1 cellular context compared by ENCODE assay signal in genomic region chr21:36917487-36918158, GRCh38.
TF ChIP-seq lines count a peak whose summit lies in the region.

No MANE protein-coding gene starts in this region.

TF ChIP-seq in HEK293, 187 proteins besides CTCF, POLR2A, EP300 and RAD21 (continued from another document and continues in another):
- TF ChIP-seq KLF9 (tag by site-specific recombination; IDR thresholded peaks at IDR 0.05; ENCODE audit: low read depth) (no peak), ZNF843 (tag by site-specific recombination; IDR thresholded peaks at IDR 0.05) (no peak), ZNF629 (tag by site-specific recombination; IDR thresholded peaks at IDR 0.05) (peak; percentile 15; the same call in 1 of the 2 replicates), ZNF664 (tag by site-specific recombination; IDR thresholded peaks at IDR 0.05) (no peak), ZNF114 (tag by site-specific recombination; IDR thresholded peaks at IDR 0.05) (no peak), GLI4 (tag by site-specific recombination; IDR thresholded peaks at IDR 0.05) (no peak), GLIS1 (tag by site-specific recombination; IDR thresholded peaks at IDR 0.05) (peak; percentile 35; the same call in 1 of the 2 replicates), SCRT1 (tag by site-specific recombination; IDR thresholded peaks at IDR 0.05; ENCODE audit: borderline replicate concordance) (no peak), ZNF624 (tag by site-specific recombination; IDR thresholded peaks at IDR 0.05) (no peak), ZNF354C (tag by site-specific recombination; IDR thresholded peaks at IDR 0.05; ENCODE audit: borderline replicate concordance, low read depth) (no peak), ZNF596 (tag by site-specific recombination; IDR thresholded peaks at IDR 0.05) (no peak), ZNF555 (tag by site-specific recombination; conservative IDR thresholded peaks at IDR 0.05) (no peak), PRDM4 (tag by site-specific recombination; IDR thresholded peaks at IDR 0.05) (no peak), ZNF610 (tag by site-specific recombination; IDR thresholded peaks at IDR 0.05; ENCODE audit: borderline replicate concordance) (no peak), ZNF18 (tag by site-specific recombination; IDR thresholded peaks at IDR 0.05) (no peak), ZNF26 (tag by site-specific recombination; IDR thresholded peaks at IDR 0.05) (no peak), EGR2 (tag by site-specific recombination; IDR thresholded peaks at IDR 0.05; ENCODE audit: low read depth) (no peak), ZNF776 (tag by site-specific recombination; IDR thresholded peaks at IDR 0.05; ENCODE audit: borderline replicate concordance) (no peak), ZBTB17 (tag by site-specific recombination; IDR thresholded peaks at IDR 0.05) (0 out of 2 replicates have a peak, but pooled peaks have one; percentile 17), REPIN1 (tag by site-specific recombination; IDR thresholded peaks at IDR 0.05; ENCODE audit: low read depth) (no peak), ZNF48 (tag by site-specific recombination; IDR thresholded peaks at IDR 0.05) (no peak), ZNF16 (tag by site-specific recombination; IDR thresholded peaks at IDR 0.05; ENCODE audit: low read depth) (no peak), GFI1B (tag by site-specific recombination; IDR thresholded peaks at IDR 0.05) (no peak), ZNF184 (tag by site-specific recombination; IDR thresholded peaks at IDR 0.05) (no peak), ZNF473 (tag by site-specific recombination; IDR thresholded peaks at IDR 0.05) (no peak), ZNF777 (tag by site-specific recombination; IDR thresholded peaks at IDR 0.05; ENCODE audit: borderline replicate concordance) (no peak), ZNF121 (tag by site-specific recombination; IDR thresholded peaks at IDR 0.05) (no peak), PATZ1 (tag by site-specific recombination; IDR thresholded peaks at IDR 0.05) (no peak), ZNF2 (tag by site-specific recombination; IDR thresholded peaks at IDR 0.05) (peak; percentile 56; the same call in 1 of the 2 replicates), ZNF529 (tag by site-specific recombination; IDR thresholded peaks at IDR 0.05; ENCODE audit: insufficient replicate concordance) (no peak)
- TF ChIP-seq, protein P1, sequence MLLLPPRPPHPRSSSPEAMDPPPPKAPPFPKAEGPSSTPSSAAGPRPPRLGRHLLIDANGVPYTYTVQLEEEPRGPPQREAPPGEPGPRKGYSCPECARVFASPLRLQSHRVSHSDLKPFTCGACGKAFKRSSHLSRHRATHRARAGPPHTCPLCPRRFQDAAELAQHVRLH (tag by site-specific recombination; IDR thresholded peaks at IDR 0.05): no peak
- TF ChIP-seq, protein P2, sequence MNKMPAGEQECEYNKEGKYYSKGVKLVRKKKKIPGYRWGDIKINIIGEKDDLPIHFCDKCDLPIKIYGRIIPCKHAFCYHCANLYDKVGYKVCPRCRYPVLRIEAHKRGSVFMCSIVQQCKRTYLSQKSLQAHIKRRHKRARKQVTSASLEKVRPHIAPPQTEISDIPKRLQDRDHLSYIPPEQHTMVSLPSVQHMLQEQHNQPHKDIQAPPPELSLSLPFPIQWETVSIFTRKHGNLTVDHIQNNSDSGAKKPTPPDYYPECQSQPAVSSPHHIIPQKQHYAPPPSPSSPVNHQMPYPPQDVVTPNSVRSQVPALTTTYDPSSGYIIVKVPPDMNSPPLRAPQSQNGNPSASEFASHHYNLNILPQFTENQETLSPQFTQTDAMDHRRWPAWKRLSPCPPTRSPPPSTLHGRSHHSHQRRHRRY (tag by site-specific recombination; IDR thresholded peaks at IDR 0.05): no peak
- TF ChIP-seq, protein P3, sequence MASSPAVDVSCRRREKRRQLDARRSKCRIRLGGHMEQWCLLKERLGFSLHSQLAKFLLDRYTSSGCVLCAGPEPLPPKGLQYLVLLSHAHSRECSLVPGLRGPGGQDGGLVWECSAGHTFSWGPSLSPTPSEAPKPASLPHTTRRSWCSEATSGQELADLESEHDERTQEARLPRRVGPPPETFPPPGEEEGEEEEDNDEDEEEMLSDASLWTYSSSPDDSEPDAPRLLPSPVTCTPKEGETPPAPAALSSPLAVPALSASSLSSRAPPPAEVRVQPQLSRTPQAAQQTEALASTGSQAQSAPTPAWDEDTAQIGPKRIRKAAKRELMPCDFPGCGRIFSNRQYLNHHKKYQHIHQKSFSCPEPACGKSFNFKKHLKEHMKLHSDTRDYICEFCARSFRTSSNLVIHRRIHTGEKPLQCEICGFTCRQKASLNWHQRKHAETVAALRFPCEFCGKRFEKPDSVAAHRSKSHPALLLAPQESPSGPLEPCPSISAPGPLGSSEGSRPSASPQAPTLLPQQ (tag by site-specific recombination; IDR thresholded peaks at IDR 0.05): no peak
- TF ChIP-seq, protein P4, sequence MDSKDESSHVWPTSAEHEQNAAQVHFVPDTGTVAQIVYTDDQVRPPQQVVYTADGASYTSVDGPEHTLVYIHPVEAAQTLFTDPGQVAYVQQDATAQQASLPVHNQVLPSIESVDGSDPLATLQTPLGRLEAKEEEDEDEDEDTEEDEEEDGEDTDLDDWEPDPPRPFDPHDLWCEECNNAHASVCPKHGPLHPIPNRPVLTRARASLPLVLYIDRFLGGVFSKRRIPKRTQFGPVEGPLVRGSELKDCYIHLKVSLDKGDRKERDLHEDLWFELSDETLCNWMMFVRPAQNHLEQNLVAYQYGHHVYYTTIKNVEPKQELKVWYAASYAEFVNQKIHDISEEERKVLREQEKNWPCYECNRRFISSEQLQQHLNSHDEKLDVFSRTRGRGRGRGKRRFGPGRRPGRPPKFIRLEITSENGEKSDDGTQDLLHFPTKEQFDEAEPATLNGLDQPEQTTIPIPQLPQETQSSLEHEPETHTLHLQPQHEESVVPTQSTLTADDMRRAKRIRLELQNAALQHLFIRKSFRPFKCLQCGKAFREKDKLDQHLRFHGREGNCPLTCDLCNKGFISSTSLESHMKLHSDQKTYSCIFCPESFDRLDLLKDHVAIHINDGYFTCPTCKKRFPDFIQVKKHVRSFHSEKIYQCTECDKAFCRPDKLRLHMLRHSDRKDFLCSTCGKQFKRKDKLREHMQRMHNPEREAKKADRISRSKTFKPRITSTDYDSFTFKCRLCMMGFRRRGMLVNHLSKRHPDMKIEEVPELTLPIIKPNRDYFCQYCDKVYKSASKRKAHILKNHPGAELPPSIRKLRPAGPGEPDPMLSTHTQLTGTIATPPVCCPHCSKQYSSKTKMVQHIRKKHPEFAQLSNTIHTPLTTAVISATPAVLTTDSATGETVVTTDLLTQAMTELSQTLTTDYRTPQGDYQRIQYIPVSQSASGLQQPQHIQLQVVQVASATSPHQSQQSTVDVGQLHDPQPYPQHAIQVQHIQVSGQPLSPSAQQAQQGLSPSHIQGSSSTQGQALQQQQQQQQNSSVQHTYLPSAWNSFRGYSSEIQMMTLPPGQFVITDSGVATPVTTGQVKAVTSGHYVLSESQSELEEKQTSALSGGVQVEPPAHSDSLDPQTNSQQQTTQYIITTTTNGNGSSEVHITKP (tag by site-specific recombination; IDR thresholded peaks at IDR 0.05): peak; percentile 25; the same call in 1 of the 2 replicates
- TF ChIP-seq, protein P5, sequence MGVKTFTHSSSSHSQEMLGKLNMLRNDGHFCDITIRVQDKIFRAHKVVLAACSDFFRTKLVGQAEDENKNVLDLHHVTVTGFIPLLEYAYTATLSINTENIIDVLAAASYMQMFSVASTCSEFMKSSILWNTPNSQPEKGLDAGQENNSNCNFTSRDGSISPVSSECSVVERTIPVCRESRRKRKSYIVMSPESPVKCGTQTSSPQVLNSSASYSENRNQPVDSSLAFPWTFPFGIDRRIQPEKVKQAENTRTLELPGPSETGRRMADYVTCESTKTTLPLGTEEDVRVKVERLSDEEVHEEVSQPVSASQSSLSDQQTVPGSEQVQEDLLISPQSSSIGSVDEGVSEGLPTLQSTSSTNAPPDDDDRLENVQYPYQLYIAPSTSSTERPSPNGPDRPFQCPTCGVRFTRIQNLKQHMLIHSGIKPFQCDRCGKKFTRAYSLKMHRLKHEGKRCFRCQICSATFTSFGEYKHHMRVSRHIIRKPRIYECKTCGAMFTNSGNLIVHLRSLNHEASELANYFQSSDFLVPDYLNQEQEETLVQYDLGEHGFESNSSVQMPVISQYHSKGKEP (tag by site-specific recombination; IDR thresholded peaks at IDR 0.05): 0 out of 2 replicates have a peak, but pooled peaks have one; percentile 22
